In the genomic region with DNA sequence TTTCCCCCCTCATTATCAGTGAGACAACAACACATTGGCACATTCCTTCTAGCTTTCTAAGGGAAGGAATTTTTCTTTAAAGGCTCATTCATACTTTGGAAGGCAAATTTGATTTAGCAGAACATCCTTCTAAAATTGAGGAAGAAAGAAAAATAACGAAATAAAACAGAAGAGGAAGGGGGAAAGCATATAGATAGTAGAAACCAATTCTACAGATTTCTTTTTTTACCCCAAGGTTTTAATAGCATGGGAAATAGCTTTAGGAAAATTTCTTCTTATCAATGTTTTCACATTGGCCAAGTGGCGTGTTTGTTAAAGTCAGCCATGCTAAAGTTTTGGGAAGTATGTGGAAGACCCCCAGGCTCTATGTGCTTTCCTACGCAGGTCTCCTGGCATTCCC, we compare ENCODE assay signal across 26 cellular contexts.
"Had no signal": no experiment of that assay in that cellular context is flagged by ENCODE, and none has a peak within 500 bp of the region (broad histone marks: within the 10 kb centered on the region; RNA-seq: fewer than 3 reads in every experiment).

No MANE protein-coding gene starts in this region.

- H3K4me1 Mint-ChIP-seq: stimulated activated naive B cell treated with anti-CD40 and anti-IgM and Interleukin-4, amounts not matched to agents 10 μg/mL and 1 μg/mL and 100 μg/mL, for 72 hours had no signal

- H3K9me3 ChIP-seq: left ventricle myocardium inferior, mucosa of descending colon, ovary, stomach, testis, thyroid gland, transverse colon, upper lobe of left lung, vagina had no signal

- H3K36me3 ChIP-seq: ovary, thyroid gland, transverse colon, upper lobe of left lung had no signal

- H3K27ac ChIP-seq: left ventricle myocardium inferior, ovary, skin epidermis, stomach, testis, thyroid gland, transverse colon, upper lobe of left lung, vagina had no signal

- H3K4me3 Mint-ChIP-seq: naive thymus-derived CD4-positive, alpha-beta T cell; natural killer cell treated with Interleukin-12 subunit alpha and Interleukin-12 subunit beta and Interleukin-15 and Interleukin-18, amount 100 ng/mL, for 72 hours; stimulated activated naive B cell treated with anti-CD40 and anti-IgM and Interleukin-4, amounts not matched to agents 10 μg/mL and 1 μg/mL and 100 μg/mL, for 72 hours had no signal

- H3K4me3 ChIP-seq: left ventricle myocardium inferior, lung, mucosa of descending colon, ovary, skin epidermis, stomach, testis, thyroid gland, transverse colon, upper lobe of left lung, vagina had no signal

- ATAC-seq: mucosa of descending colon; naive thymus-derived CD4-positive, alpha-beta T cell; natural killer cell treated with Interleukin-12 subunit alpha and Interleukin-12 subunit beta and Interleukin-15 and Interleukin-18, amount 100 ng/mL, for 72 hours; right cardiac atrium; sciatic nerve; stimulated activated naive B cell treated with anti-CD40 and anti-IgM and Interleukin-4, amounts not matched to agents 10 μg/mL and 1 μg/mL and 100 μg/mL, for 72 hours; stimulated activated naive CD8-positive, alpha-beta T cell treated with anti-CD3 and anti-CD28 coated beads, Interleukin-15, Interleukin-2, amounts not matched to agents 100 U/mL and 50 U/mL, for 24 hours had no signal

- H3K27me3 Mint-ChIP-seq: natural killer cell treated with Interleukin-12 subunit alpha and Interleukin-12 subunit beta and Interleukin-15 and Interleukin-18, amount 100 ng/mL, for 72 hours; progenitor cell of endocrine pancreas had no signal

- DNase-seq: hypothalamus; islet precursor cell; left ventricle myocardium inferior; midbrain; mucosa of descending colon; naive thymus-derived CD4-positive, alpha-beta T cell; ovary; retina; right cardiac atrium; stimulated activated CD4-positive, alpha-beta T cell treated with anti-CD3 and anti-CD28 coated beads, Interleukin-12 subunit alpha, Interleukin-12 subunit beta, amount 100 ng/mL, for 4 hours; stimulated activated CD4-positive, alpha-beta T cell treated with anti-CD3 and anti-CD28 coated beads, Interleukin-15, amount 100 ng/mL, for 24 hours; stimulated activated CD4-positive, alpha-beta T cell treated with anti-CD3 and anti-CD28 coated beads, Interleukin-2, amount 100 ng/mL, for 24 hours; stimulated activated CD4-positive, alpha-beta T cell treated with anti-CD3 and anti-CD28 coated beads, Interleukin-4, amount 100 ng/mL, for 1 hour; stimulated activated naive B cell treated with anti-CD40 and anti-IgM and Interleukin-4, amounts not matched to agents 10 μg/mL and 1 μg/mL and 100 μg/mL, for 72 hours; stimulated activated naive CD8-positive, alpha-beta T cell treated with anti-CD3 and anti-CD28 coated beads, Interleukin-15, Interleukin-2, amounts not matched to agents 100 U/mL and 50 U/mL, for 24 hours; stomach; testis; thyroid gland; transverse colon; upper lobe of left lung had no signal

- H3K9me3 Mint-ChIP-seq: naive thymus-derived CD4-positive, alpha-beta T cell; natural killer cell treated with Interleukin-12 subunit alpha and Interleukin-12 subunit beta and Interleukin-15 and Interleukin-18, amount 100 ng/mL, for 72 hours; stimulated activated naive B cell treated with anti-CD40 and anti-IgM and Interleukin-4, amounts not matched to agents 10 μg/mL and 1 μg/mL and 100 μg/mL, for 72 hours had no signal

- H3K4me1 ChIP-seq: left ventricle myocardium inferior, stomach, testis, thyroid gland, transverse colon, upper lobe of left lung, vagina had no signal

- H3K36me3 Mint-ChIP-seq: natural killer cell treated with Interleukin-12 subunit alpha and Interleukin-12 subunit beta and Interleukin-15 and Interleukin-18, amount 100 ng/mL, for 72 hours; stimulated activated naive B cell treated with anti-CD40 and anti-IgM and Interleukin-4, amounts not matched to agents 10 μg/mL and 1 μg/mL and 100 μg/mL, for 72 hours had no signal

- H3K27ac Mint-ChIP-seq: naive thymus-derived CD4-positive, alpha-beta T cell; natural killer cell treated with Interleukin-12 subunit alpha and Interleukin-12 subunit beta and Interleukin-15 and Interleukin-18, amount 100 ng/mL, for 72 hours; stimulated activated naive B cell treated with anti-CD40 and anti-IgM and Interleukin-4, amounts not matched to agents 10 μg/mL and 1 μg/mL and 100 μg/mL, for 72 hours had no signal

- H3K27me3 ChIP-seq: ovary, stomach, testis, thyroid gland, transverse colon, upper lobe of left lung, vagina had no signal
